ENCODE assay signal across 26 cellular contexts in the genomic region with DNA sequence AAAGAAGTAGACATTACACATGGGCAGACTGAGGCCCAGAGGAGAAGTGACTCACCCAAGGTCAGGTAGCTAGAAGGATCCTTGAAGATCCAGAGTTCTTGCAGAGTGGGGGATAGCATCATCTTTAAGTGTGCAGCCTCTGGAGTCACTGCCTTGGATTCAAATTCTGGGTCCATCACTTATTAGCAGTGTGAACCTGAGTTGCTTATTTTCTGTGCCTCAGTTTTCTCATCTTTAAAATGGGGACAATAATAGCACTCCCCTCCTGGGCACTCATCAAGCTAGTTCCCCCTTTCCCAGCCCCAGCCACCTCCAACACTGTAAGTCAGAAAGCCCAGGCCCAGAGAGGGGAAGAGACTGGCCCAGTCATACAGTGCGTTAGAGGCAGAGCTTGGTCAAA.
"Had no signal": no experiment of that assay in that cellular context is flagged by ENCODE, and none has a peak within 500 bp of the region (broad histone marks: within the 10 kb centered on the region; RNA-seq: fewer than 3 reads in every experiment).

No MANE protein-coding gene starts in this region.

- H3K4me2 ChIP-seq: hepatocyte had no signal

- H3K27ac ChIP-seq: coronary artery, gastroesophageal sphincter, heart left ventricle, hepatocyte, psoas muscle, sigmoid colon, stomach, tibial artery had no signal

- ATAC-seq: effector memory CD8-positive, alpha-beta T cell; gastroesophageal sphincter; heart left ventricle; left lobe of liver; mucosa of descending colon; natural killer cell treated with Interleukin-12 subunit alpha and Interleukin-12 subunit beta and Interleukin-15 and Interleukin-18, amount 100 ng/mL, for 72 hours; psoas muscle; right cardiac atrium had no signal

- H3K4me3 ChIP-seq: coronary artery, gastroesophageal sphincter, heart left ventricle, hepatocyte, mucosa of descending colon, psoas muscle, sigmoid colon, stomach, tibial artery had no signal

- FAIRE-seq: kidney had no signal

- H3K4me3 Mint-ChIP-seq: effector memory CD8-positive, alpha-beta T cell; mesothelial cell of epicardium; natural killer cell treated with Interleukin-12 subunit alpha and Interleukin-12 subunit beta and Interleukin-15 and Interleukin-18, amount 100 ng/mL, for 72 hours; neural crest cell; type B pancreatic cell had no signal

- H3K36me3 Mint-ChIP-seq: mesothelial cell of epicardium; naive B cell; natural killer cell treated with Interleukin-12 subunit alpha and Interleukin-12 subunit beta and Interleukin-15 and Interleukin-18, amount 100 ng/mL, for 72 hours; type B pancreatic cell had no signal

- H3K9me3 Mint-ChIP-seq: effector memory CD8-positive, alpha-beta T cell; natural killer cell treated with Interleukin-12 subunit alpha and Interleukin-12 subunit beta and Interleukin-15 and Interleukin-18, amount 100 ng/mL, for 72 hours; type B pancreatic cell had no signal

- H3K79me2 ChIP-seq: hepatocyte had no signal

- H3K4me1 Mint-ChIP-seq: mesothelial cell of epicardium, naive B cell had no signal

- H3K9me3 ChIP-seq: gastroesophageal sphincter, heart left ventricle, mucosa of descending colon, psoas muscle, sigmoid colon, stomach, tibial artery had no signal

- H3K4me1 ChIP-seq: heart left ventricle, psoas muscle, sigmoid colon, tibial artery had no signal

- H3K36me3 ChIP-seq: gastroesophageal sphincter, heart left ventricle, sigmoid colon, stomach, tibial artery had no signal

- H2AFZ ChIP-seq: hepatocyte had no signal

- H3K27ac Mint-ChIP-seq: effector memory CD8-positive, alpha-beta T cell; mesothelial cell of epicardium; natural killer cell treated with Interleukin-12 subunit alpha and Interleukin-12 subunit beta and Interleukin-15 and Interleukin-18, amount 100 ng/mL, for 72 hours; type B pancreatic cell had no signal

- H3K27me3 Mint-ChIP-seq: type B pancreatic cell had no signal

- DNase-seq: dermis blood vessel endothelial cell; effector memory CD8-positive, alpha-beta T cell; foreskin fibroblast; heart left ventricle; kidney; mesenchymal stem cell; mucosa of descending colon; naive B cell; nucleus accumbens; psoas muscle; right cardiac atrium; sigmoid colon; stimulated activated CD4-positive, alpha-beta T cell treated with anti-CD3 and anti-CD28 coated beads, Interleukin-1b, Interleukin-23, amount 100 ng/mL, for 48 hours; stimulated activated CD4-positive, alpha-beta T cell treated with anti-CD3 and anti-CD28 coated beads, Interleukin-4, amount 100 ng/mL, for 1 hour; stimulated activated CD8-positive, alpha-beta memory T cell treated with anti-CD3 and anti-CD28 coated beads, Interleukin-4, amount 100 ng/mL, for 48 hours; stimulated activated naive CD4-positive, alpha-beta T cell treated with Interleukin-2 at 50 U/mL for 16 hours; stomach; tibial artery had no signal

- H3K27me3 ChIP-seq: hepatocyte, sigmoid colon, tibial artery had no signal
